In genomic region chr1:167118188-167118587, GRCh38 we compare ENCODE assay signal across 26 cellular contexts. TPM values are rescaled to one million over a fixed set of nuclear protein-coding genes. Genes with fewer than 3 reads are reported as not detected.
DNase-seq lines count a peak whose midpoint lies in the region; ATAC-seq, FAIRE-seq and TF ChIP-seq lines count a peak whose summit lies in the region.
"Had no signal": no experiment of that assay in that cellular context is flagged by ENCODE, and none has a peak within 500 bp of the region (broad histone marks: within the 10 kb centered on the region; RNA-seq: fewer than 3 reads in every experiment).

No MANE protein-coding gene starts in this region.

- H3K36me3 Mint-ChIP-seq in mesothelial cell of epicardium, result no peaks in the 10 kb centered on the region
- H3K36me3 Mint-ChIP-seq: CD4-positive, CD25-positive, alpha-beta regulatory T cell had no signal

- 2% methylated on average over 5 of the region's 5 CpGs for WGBS in HepG2 (ENCODE audit: low lambda C conversion rate)
- 87% methylated on average over 5 of the region's 5 CpGs for WGBS in right lobe of liver (ENCODE audit: insufficient coverage, low coverage, low lambda C conversion rate, missing lambda C conversion rate)
- 88 to 91% methylated on average over 5 of the region's 5 CpGs for WGBS in tibial nerve, 2 donors

- no peaks in the 10 kb centered on the region for H3K79me2 ChIP-seq in HepG2 (ENCODE audit: insufficient read depth, low read length)

- peak overlapping the region; percentile 48 for H3K27ac Mint-ChIP-seq in mesothelial cell of epicardium

- no peak overlapping the region for H3K4me3 Mint-ChIP-seq in mesothelial cell of epicardium
- H3K4me3 Mint-ChIP-seq: CD4-positive, CD25-positive, alpha-beta regulatory T cell had no signal

- ATAC-seq in HepG2 (no peak), right lobe of liver (no peak)
- ATAC-seq: Right ventricle myocardium inferior had no signal

- H3K36me3 ChIP-seq in HepG2 (replicated peaks in 1 of 2; ENCODE audit: control insufficient read depth in 1 of 2, insufficient read depth in 2 of 2, low read length in 2 of 2) (no peaks in the 10 kb centered on the region), right lobe of liver (no peaks in the 10 kb centered on the region), tibial nerve (no peaks in the 10 kb centered on the region)
- H3K36me3 ChIP-seq: SJSA1 had no signal

- no peak for TF ChIP-seq RAD21 in HepG2 (CRISPR knock-in tag; IDR thresholded peaks at IDR 0.05)

- FAIRE-seq in HepG2 (lab: Jason Lieb, UNC), result no peak
- FAIRE-seq: GM18507, RCC 7860 had no signal

- intact Hi-C loops in HepG2 (cut with micrococcal nuclease; ENCODE audit: unreplicated experiment) (no loop called here), right lobe of liver (cut with DNase I) (no loop called here)

- POLR2A ChIA-PET in HepG2 (lab: Yijun Ruan, JAX), result no interaction called here

- peaks cover 30% of the 10 kb centered on the region for H3K4me1 Mint-ChIP-seq in mesothelial cell of epicardium

- H3K9me3 Mint-ChIP-seq in mesothelial cell of epicardium, result no peaks in the 10 kb centered on the region
- H3K9me3 Mint-ChIP-seq: CD4-positive, CD25-positive, alpha-beta regulatory T cell had no signal

- no peak overlapping the region for H3K4me2 ChIP-seq in HepG2 (ENCODE audit: low read depth, low read length)
- H3K4me2 ChIP-seq: KMS-11 had no signal

- no peaks in the 10 kb centered on the region for H3K4me1 ChIP-seq in HepG2 (ENCODE audit: insufficient read depth, low read length)
- peaks cover 0 to 4% (median 0%) of the 10 kb centered on the region in 4 donors for H3K4me1 ChIP-seq in right lobe of liver
- peaks cover 0 to 10% (median 3%) of the 10 kb centered on the region in 4 donors for H3K4me1 ChIP-seq in tibial nerve
- H3K4me1 ChIP-seq: Caco-2 had no signal

- in situ Hi-C loops in HepG2 (cut with HindIII; ENCODE audit: extremely low pct_ligation_motif_present, low pct_unique_long_range_greater_than_20kb), result no loop called here

- TF ChIP-seq CTCF in HepG2 (CRISPR knock-in tag; IDR thresholded peaks at IDR 0.05) (no peak), right lobe of liver (IDR thresholded peaks at IDR 0.05) (no peak), mesothelial cell of epicardium (IDR thresholded peaks at IDR 0.05; ENCODE audit: unreplicated experiment) (no peak), tibial nerve (IDR thresholded peaks at IDR 0.05) (no peak)

- H2AFZ ChIP-seq in HepG2 (ENCODE audit: low read length), result no peak overlapping the region
- H2AFZ ChIP-seq: GM23248 had no signal

- no peak overlapping the region for H3K9ac ChIP-seq in HepG2 (ENCODE audit: insufficient read depth, low read depth, low read length)
- H3K9ac ChIP-seq: GM23248, KMS-11 had no signal

- CTCF ChIA-PET in HepG2 (lab: Yijun Ruan, JAX; ENCODE audit: low intra/inter-chr PET ratio, low total read pairs), result no interaction called here

- H3K27me3 ChIP-seq in HepG2 (ENCODE audit: control insufficient read depth in 1 of 2, insufficient read depth in 2 of 2, low read length in 2 of 2) (peaks cover 0 to 28% of the 10 kb centered on the region in 2 experiments; a peak in 3 of 5 replicates), right lobe of liver (no peaks in the 10 kb centered on the region), tibial nerve (peaks cover 0 to 17% of the 10 kb centered on the region in 2 donors)

- no peaks in the 10 kb centered on the region for H4K20me1 ChIP-seq in HepG2 (ENCODE audit: insufficient read depth, low read length)

- no peak for DNase-seq in HepG2 (ENCODE audit: low spot score)
- DNase-seq in right lobe of liver, result no peak
- DNase-seq in NCI-H526 treated with DMSO at 0.1 percent for 48 hours (lab: John Stamatoyannopoulos, UW), result peak; percentile 48
- DNase-seq in mesothelial cell of epicardium (ENCODE audit: low spot score in 2 of 2, unreplicated experiment in 2 of 2), result no peak
- no peak for DNase-seq in tibial nerve (ENCODE audit: low spot score in 2 of 2)
- DNase-seq in activated CD8-positive, alpha-beta memory T cell treated with anti-CD3 and anti-CD28 coated beads for 24 hours, result no peak
- DNase-seq in LoVo (ENCODE audit: low spot score), result no peak
- DNase-seq: Caco-2; CD4-positive, CD25-positive, alpha-beta regulatory T cell; DMS153; GDM1; GM23248; HCEC 1CT; NCI-H187; NCI-H774; OCI-M1 had no signal

- no peak overlapping the region for H3K4me3 ChIP-seq in HepG2 (replicated peaks in 1 of 3; ENCODE audit: insufficient read depth in 1 of 3, low read depth in 2 of 3, low read length in 3 of 3)
- H3K4me3 ChIP-seq in right lobe of liver, result no peak overlapping the region
- H3K4me3 ChIP-seq in tibial nerve, result no peak overlapping the region
- H3K4me3 ChIP-seq: GM23248, SJSA1 had no signal

- TF ChIP-seq EP300 in HepG2 (IDR thresholded peaks at IDR 0.05; ENCODE audit: low read depth in 2 of 2, low read length in 2 of 2) (no peak), HepG2 (CRISPR knock-in tag; IDR thresholded peaks at IDR 0.05; ENCODE audit: borderline replicate concordance) (no peak), tibial nerve (IDR thresholded peaks at IDR 0.05) (no peak)

- peaks cover 11% of the 10 kb centered on the region for H3K27me3 Mint-ChIP-seq in mesothelial cell of epicardium (ENCODE audit: low read depth)

- no TSS peak for BruUV-seq in HepG2 (replicated peaks; lab: Mats Ljungman, UMichigan)

- H3K9me3 ChIP-seq in HepG2 (ENCODE audit: low read length), result no peaks in the 10 kb centered on the region
- H3K9me3 ChIP-seq in right lobe of liver, result no peaks in the 10 kb centered on the region
- H3K9me3 ChIP-seq in tibial nerve, result no peaks in the 10 kb centered on the region
- H3K9me3 ChIP-seq: Caco-2, SJSA1 had no signal

- H3K27ac ChIP-seq in HepG2 (ENCODE audit: extremely low read length, insufficient read depth, low read length) (no peak overlapping the region), right lobe of liver (no peak overlapping the region), tibial nerve (no peak overlapping the region)
- H3K27ac ChIP-seq: GM23248, HL-60, KMS-11, SJSA1 had no signal

- no peak for TF ChIP-seq POLR2A in HepG2 (IDR thresholded peaks at IDR 0.05; ENCODE audit: insufficient read depth in 1 of 2, low read depth in 2 of 2, low read length in 2 of 2)
- no peak for TF ChIP-seq POLR2A in right lobe of liver (IDR thresholded peaks at IDR 0.05)
- TF ChIP-seq POLR2A in tibial nerve (IDR thresholded peaks at IDR 0.05), result no peak

TF ChIP-seq in HepG2, 621 proteins besides CTCF, POLR2A, EP300 and RAD21 (continues in another document):
- peak; percentile 99 for TF ChIP-seq MAFF (IDR thresholded peaks at IDR 0.05; ENCODE audit: low read depth, low read length)

RNA-seq across cellular contexts. Expression of gene STYXL2, which starts 24.3 kb away (rescaled TPM):
- total RNA-seq in HepG2 (2016; rRNA removed; fragmentation: Illumina TruSeq; extraction: Trizol), result not detected in 2 replicates
- not detected in 2 replicates for total RNA-seq in HepG2 (2016; cell fraction: cytosol; rRNA removed; fragmentation: Illumina TruSeq; extraction: Trizol; ENCODE audit: low read depth)
- total RNA-seq in HepG2 (2016; cell fraction: insoluble cytoplasmic fraction; rRNA removed; fragmentation: Illumina TruSeq; extraction: Trizol), result not detected in 2 replicates
- total RNA-seq in HepG2 (2016; cell fraction: membrane; rRNA removed; fragmentation: Illumina TruSeq; extraction: Trizol), result not detected in 2 replicates
- total RNA-seq in HepG2 (2016; cell fraction: nucleus; rRNA removed; fragmentation: Illumina TruSeq; extraction: Trizol), result not detected in 2 replicates
- polyA plus RNA-seq in HepG2 (2011; rRNA removed), result not detected in 2 replicates
- not detected in 2 replicates for polyA plus RNA-seq in HepG2 (2011; cell fraction: cytosol; rRNA removed)
- polyA plus RNA-seq in HepG2 (2011; cell fraction: nucleus; rRNA removed), result not detected in 2 replicates
- polyA plus RNA-seq in HepG2 (2012), result not detected in 2 replicates
- not detected in 2 replicates for polyA plus RNA-seq in HepG2 (2016; cell fraction: cytosol; fragmentation: Illumina TruSeq; extraction: Trizol; ENCODE audit: low read depth)
- not detected in 2 replicates for polyA plus RNA-seq in HepG2 (2016; cell fraction: insoluble cytoplasmic fraction; fragmentation: Illumina TruSeq; extraction: Trizol; ENCODE audit: low read depth)
- polyA plus RNA-seq in HepG2 (2016; cell fraction: membrane; fragmentation: Illumina TruSeq; extraction: Trizol; ENCODE audit: low read depth), result not detected in 2 replicates
- polyA plus RNA-seq in HepG2 (2016; cell fraction: nucleus; fragmentation: Illumina TruSeq; extraction: Trizol; ENCODE audit: insufficient read depth, low read depth), result not detected in 2 replicates
- polyA minus RNA-seq in HepG2 (2011; rRNA and poly(A)+ RNA removed; ENCODE audit: low replicate concordance), result not detected in 2 replicates
- polyA minus RNA-seq in HepG2 (2011; cell fraction: cytosol; rRNA and poly(A)+ RNA removed), result not detected in 2 replicates
- polyA minus RNA-seq in HepG2 (2011; cell fraction: nucleus; rRNA and poly(A)+ RNA removed), result not detected in 2 replicates
- total RNA-seq in right lobe of liver, result under 1 TPM in 1 of 6 experiments, not detected in 5; 0.12 TPM
- total RNA-seq in mesothelial cell of epicardium, result 0.16 to 0.18 TPM in 2 of 3 replicates, not detected in the other
- under 1 TPM in 1 of 4 donors, not detected in 3; 0.22 TPM for total RNA-seq in tibial nerve
- total RNA-seq: Caco-2; CD4-positive, CD25-positive, alpha-beta regulatory T cell; GM23248; HT-29; NCI-H460; SJSA1; T-helper 1 cell treated with Interleukin-12 subunit alpha and Interleukin-12 subunit beta and Interleukin-4 antibody, amounts not matched to agents 30 ng/mL and 1 ng/mL, for 36 hours had no signal
- polyA plus RNA-seq: BJ; CD4-positive, CD25-positive, alpha-beta regulatory T cell; GM23248 had no signal

RNA-seq across cellular contexts. Expression of gene GPA33, which starts 28.0 kb away (rescaled TPM):
- total RNA-seq in HepG2 (2016; rRNA removed; fragmentation: Illumina TruSeq; extraction: Trizol) (not detected in 2 replicates), right lobe of liver (under 1 TPM in 1 of 6 experiments, not detected in 5; 0.12 TPM), mesothelial cell of epicardium (1.2 to 1.9 TPM (median 1.6 TPM) in 3 replicates), tibial nerve (not detected)
- total RNA-seq in HepG2 (2016; cell fraction: cytosol; rRNA removed; fragmentation: Illumina TruSeq; extraction: Trizol; ENCODE audit: low read depth), result not detected in 2 replicates
- not detected in 2 replicates for total RNA-seq in HepG2 (2016; cell fraction: insoluble cytoplasmic fraction; rRNA removed; fragmentation: Illumina TruSeq; extraction: Trizol)
- total RNA-seq in HepG2 (2016; cell fraction: membrane; rRNA removed; fragmentation: Illumina TruSeq; extraction: Trizol), result not detected in 2 replicates
- not detected in 2 replicates for total RNA-seq in HepG2 (2016; cell fraction: nucleus; rRNA removed; fragmentation: Illumina TruSeq; extraction: Trizol)
- polyA plus RNA-seq in HepG2 (2011; rRNA removed), result not detected in 2 replicates
- polyA plus RNA-seq in HepG2 (2011; cell fraction: cytosol; rRNA removed), result not detected in 2 replicates
- polyA plus RNA-seq in HepG2 (2011; cell fraction: nucleus; rRNA removed), result not detected in 2 replicates
- polyA plus RNA-seq in HepG2 (2012), result not detected in 2 replicates
- polyA plus RNA-seq in HepG2 (2016; cell fraction: cytosol; fragmentation: Illumina TruSeq; extraction: Trizol; ENCODE audit: low read depth), result not detected in 2 replicates
- not detected in 2 replicates for polyA plus RNA-seq in HepG2 (2016; cell fraction: insoluble cytoplasmic fraction; fragmentation: Illumina TruSeq; extraction: Trizol; ENCODE audit: low read depth)
- polyA plus RNA-seq in HepG2 (2016; cell fraction: membrane; fragmentation: Illumina TruSeq; extraction: Trizol; ENCODE audit: low read depth), result not detected in 2 replicates
- polyA plus RNA-seq in HepG2 (2016; cell fraction: nucleus; fragmentation: Illumina TruSeq; extraction: Trizol; ENCODE audit: insufficient read depth, low read depth), result not detected in 2 replicates
- not detected in 2 replicates for polyA minus RNA-seq in HepG2 (2011; rRNA and poly(A)+ RNA removed; ENCODE audit: low replicate concordance)
- polyA minus RNA-seq in HepG2 (2011; cell fraction: cytosol; rRNA and poly(A)+ RNA removed), result not detected in 2 replicates
- not detected in 2 replicates for polyA minus RNA-seq in HepG2 (2011; cell fraction: nucleus; rRNA and poly(A)+ RNA removed)
- total RNA-seq: Caco-2, GM23248, NCI-H460, SJSA1 had no signal
- polyA plus RNA-seq: BJ, GM23248 had no signal
